Comparison of ENCODE assay signal across 22 cellular contexts in genomic region chr2:123670286-123670685, GRCh38.
DNase-seq lines count a peak whose midpoint lies in the region; FAIRE-seq and TF ChIP-seq lines count a peak whose summit lies in the region.
"Had no signal": no experiment of that assay in that cellular context is flagged by ENCODE, and none has a peak within 500 bp of the region (broad histone marks: within the 10 kb centered on the region; RNA-seq: fewer than 3 reads in every experiment).

No MANE protein-coding gene starts in this region.

- DNase-seq in MCF 10A (ENCODE audit: unreplicated experiment) = peak; percentile 9
- DNase-seq in breast epithelium (ENCODE audit: low spot score in 2 of 2) = no peak
- peak; percentile 63 for DNase-seq in bronchial epithelial cell (ENCODE audit: low read depth)
- DNase-seq in kidney glomerular epithelial cell (lab: John Stamatoyannopoulos, UW) = peak; percentile 1
- DNase-seq in KBM-7 = no peak
- no peak for DNase-seq in AML-193 (lab: John Stamatoyannopoulos, UW)
- DNase-seq: 8988T; ACHN; C1 segment of cervical spinal cord; Calu3; CD4-positive, alpha-beta memory T cell; COR-L47; DMS79; EL; GDM1; GM23248; H7; HCEC 1CT had no signal

- CTCF ChIA-PET in MCF 10A (lab: Yijun Ruan, JAX) = no interaction called here

- H3K9me3 ChIP-seq in breast epithelium = no peaks in the 10 kb centered on the region
- H3K9me3 ChIP-seq: A549 had no signal

- H3K4me3 ChIP-seq in breast epithelium (no peak overlapping the region), bronchial epithelial cell (ENCODE audit: low read depth, low read length) (no peak overlapping the region)
- H3K4me3 ChIP-seq: A549, GM12878, GM23248 had no signal

- no peak overlapping the region for H3K27ac ChIP-seq in breast epithelium
- H3K27ac ChIP-seq: A549, GM23248 had no signal

- H3K4me1 Mint-ChIP-seq in MCF 10A (ENCODE audit: insufficient read depth, unreplicated experiment) = peaks cover 8% of the 10 kb centered on the region
- H3K4me1 Mint-ChIP-seq: CD4-positive, alpha-beta memory T cell had no signal

- no peaks in the 10 kb centered on the region for H3K4me1 ChIP-seq in breast epithelium
- H3K4me1 ChIP-seq: A549 had no signal

- no peak overlapping the region for H3K4me3 Mint-ChIP-seq in MCF 10A (ENCODE audit: unreplicated experiment)
- H3K4me3 Mint-ChIP-seq: CD4-positive, alpha-beta memory T cell had no signal

- H3K36me3 Mint-ChIP-seq in MCF 10A (ENCODE audit: insufficient read depth, unreplicated experiment) = no peaks in the 10 kb centered on the region
- H3K36me3 Mint-ChIP-seq: CD4-positive, alpha-beta memory T cell had no signal

- TF ChIP-seq CTCF in MCF 10A (IDR thresholded peaks at IDR 0.05; ENCODE audit: unreplicated experiment) = no peak
- TF ChIP-seq CTCF in breast epithelium (IDR thresholded peaks at IDR 0.05) = no peak
- no peak for TF ChIP-seq CTCF in bronchial epithelial cell (IDR thresholded peaks at IDR 0.05; ENCODE audit: insufficient read depth, low read length, severe bottlenecking)

- no TSS peak for BruUV-seq in MCF 10A (replicated peaks; lab: Mats Ljungman, UMichigan)

- H3K27ac Mint-ChIP-seq in MCF 10A (ENCODE audit: low read depth, unreplicated experiment) = no peak overlapping the region
- H3K27ac Mint-ChIP-seq: CD4-positive, alpha-beta memory T cell had no signal

- no peaks in the 10 kb centered on the region for H3K27me3 ChIP-seq in breast epithelium
- H3K27me3 ChIP-seq in bronchial epithelial cell (ENCODE audit: control insufficient read depth, insufficient read depth, low read length) = no peaks in the 10 kb centered on the region

- POLR2A ChIA-PET in MCF 10A (lab: Yijun Ruan, JAX) = no interaction called here

- FAIRE-seq in bronchial epithelial cell (lab: Jason Lieb, UNC) = no peak
- FAIRE-seq: A549, GM12878, GM19239, H1 had no signal

- TF ChIP-seq POLR2A in breast epithelium (IDR thresholded peaks at IDR 0.05) = no peak

- peaks cover 8% of the 10 kb centered on the region for H3K9me3 Mint-ChIP-seq in MCF 10A (ENCODE audit: unreplicated experiment)

- H3K36me3 ChIP-seq in breast epithelium (no peaks in the 10 kb centered on the region), bronchial epithelial cell (ENCODE audit: control insufficient read depth, insufficient read depth, low read length) (no peaks in the 10 kb centered on the region)

- intact Hi-C loops in MCF 10A (cut with micrococcal nuclease) (no loop called here), breast epithelium (cut with DNase I; ENCODE audit: low total_unique reads) (no loop called here)

- no peaks in the 10 kb centered on the region for H3K27me3 Mint-ChIP-seq in MCF 10A (ENCODE audit: insufficient read depth, unreplicated experiment)
- H3K27me3 Mint-ChIP-seq: CD4-positive, alpha-beta memory T cell had no signal

- in situ Hi-C loops in KBM-7 (cut with MboI; ENCODE audit: low pct_unique_long_range_greater_than_20kb, low sequenced_read_pairs) = no loop called here

Comparison
In these comparisons a context has a peak if more than half of its experiments do, and no peak if none do; other contexts are left out.
1. DNase-seq: peak in MCF 10A (single experiment), bronchial epithelial cell (single experiment) and kidney glomerular epithelial cell (single experiment); none in breast epithelium (0 of 2), KBM-7 (single experiment) and AML-193 (0 of 2).